In genomic region chr16:59573528-59574271, GRCh38 we compare ENCODE assay signal across 18 cellular contexts.
A peak's percentile ranks its signal among the peaks of the same experiment; 100 is the strongest.
DNase-seq lines count a peak whose midpoint lies in the region; ATAC-seq, FAIRE-seq and TF ChIP-seq lines count a peak whose summit lies in the region.
"Had no signal": no experiment of that assay in that cellular context is flagged by ENCODE, and none has a peak within 500 bp of the region (broad histone marks: within the 10 kb centered on the region; RNA-seq: fewer than 3 reads in every experiment).

No MANE protein-coding gene starts in this region.

- no peak overlapping the region for H3K27ac Mint-ChIP-seq in endothelial cell (ENCODE audit: unreplicated experiment)
- H3K27ac Mint-ChIP-seq: activated CD4-positive, alpha-beta memory T cell treated with anti-CD3 and anti-CD28 coated beads for 36 hours; immature natural killer cell; memory B cell had no signal

- FAIRE-seq in HTR-8/SVneo (lab: Jason Lieb, UNC): no peak
- FAIRE-seq: D721Med had no signal

- no peak for ATAC-seq in foreskin keratinocyte
- ATAC-seq: right lobe of liver had no signal

- no peaks in the 10 kb centered on the region for H3K27me3 ChIP-seq in foreskin keratinocyte
- H3K27me3 ChIP-seq: right lobe of liver, tibial nerve had no signal

- DNase-seq in AG08395 (ENCODE audit: low spot score) (peak; percentile 56), HTR-8/SVneo (ENCODE audit: insufficient read length, low spot score) (peak; percentile 2), astrocyte of the cerebellum (ENCODE audit: low read depth) (peak; percentile 90), foreskin keratinocyte (peak; percentile 3 to 69), NCI-H2081 treated with DMSO at 0.1 percent for 48 hours (lab: John Stamatoyannopoulos, UW) (no peak), NCI-H2227 treated with DMSO at 0.1 percent for 48 hours (lab: John Stamatoyannopoulos, UW) (no peak), NCI-H774 (lab: John Stamatoyannopoulos, UW) (no peak), endothelial cell (ENCODE audit: low spot score) (no peak)
- DNase-seq: ACHN; activated CD4-positive, alpha-beta memory T cell treated with anti-CD3 and anti-CD28 coated beads for 36 hours; immature natural killer cell; NCI-H1105 treated with DMSO at 0.1 percent for 48 hours; NCI-H446 treated with DMSO at 0.1 percent for 48 hours; right lobe of liver had no signal

- no peaks in the 10 kb centered on the region for H3K4me1 Mint-ChIP-seq in endothelial cell (ENCODE audit: unreplicated experiment)
- H3K4me1 Mint-ChIP-seq: immature natural killer cell, memory B cell had no signal

- no peak for TF ChIP-seq CTCF in astrocyte of the cerebellum (IDR thresholded peaks at IDR 0.05; ENCODE audit: low read depth, low read length, missing control alignments)
- TF ChIP-seq CTCF in foreskin keratinocyte (conservative IDR thresholded peaks at IDR 0.05): no peak
- no peak for TF ChIP-seq CTCF in endothelial cell (IDR thresholded peaks at IDR 0.05; ENCODE audit: unreplicated experiment)

- no peaks in the 10 kb centered on the region for H3K4me1 ChIP-seq in foreskin keratinocyte
- H3K4me1 ChIP-seq: right lobe of liver, tibial nerve had no signal

- no peak overlapping the region for H3K4me3 Mint-ChIP-seq in endothelial cell (ENCODE audit: unreplicated experiment)
- H3K4me3 Mint-ChIP-seq: activated CD4-positive, alpha-beta memory T cell treated with anti-CD3 and anti-CD28 coated beads for 36 hours; immature natural killer cell; memory B cell; neural crest cell had no signal

- H3K36me3 Mint-ChIP-seq in endothelial cell (ENCODE audit: low read depth, unreplicated experiment): no peaks in the 10 kb centered on the region
- H3K36me3 Mint-ChIP-seq: activated CD4-positive, alpha-beta memory T cell treated with anti-CD3 and anti-CD28 coated beads for 36 hours; immature natural killer cell; memory B cell had no signal

- in situ Hi-C loops in astrocyte of the cerebellum (cut with HindIII; ENCODE audit: low sequenced_read_pairs): no loop called here

- H3K9me3 Mint-ChIP-seq in endothelial cell (ENCODE audit: unreplicated experiment): no peaks in the 10 kb centered on the region
- H3K9me3 Mint-ChIP-seq: neural crest cell had no signal

- H3K4me3 ChIP-seq in astrocyte of the cerebellum (ENCODE audit: low read depth, low read length): no peak overlapping the region
- H3K4me3 ChIP-seq: right lobe of liver, tibial nerve had no signal

- no peak overlapping the region for H3K27ac ChIP-seq in foreskin keratinocyte
- H3K27ac ChIP-seq: right lobe of liver, tibial nerve had no signal

- H3K27me3 Mint-ChIP-seq in endothelial cell (ENCODE audit: unreplicated experiment): no peaks in the 10 kb centered on the region
- H3K27me3 Mint-ChIP-seq: activated CD4-positive, alpha-beta memory T cell treated with anti-CD3 and anti-CD28 coated beads for 36 hours; memory B cell had no signal

Comparison
In these comparisons a context has a peak if more than half of its experiments do, and no peak if none do; other contexts are left out.
1. DNase-seq: peak in AG08395 (single experiment), HTR-8/SVneo (single experiment), astrocyte of the cerebellum (single experiment) and foreskin keratinocyte (2 of 2); none in NCI-H2081 treated with DMSO at 0.1 percent for 48 hours (single experiment), NCI-H2227 treated with DMSO at 0.1 percent for 48 hours (single experiment), NCI-H774 (single experiment) and endothelial cell (single experiment).